Comparison of ENCODE assay signal across 27 cellular contexts in genomic region chr2:135651717-135652116, GRCh38.
A peak's percentile ranks its signal among the peaks of the same experiment; 100 is the strongest.
DNase-seq lines count a peak whose midpoint lies in the region; ATAC-seq, FAIRE-seq and TF ChIP-seq lines count a peak whose summit lies in the region.
"Had no signal": no experiment of that assay in that cellular context is flagged by ENCODE, and none has a peak within 500 bp of the region (broad histone marks: within the 10 kb centered on the region; RNA-seq: fewer than 3 reads in every experiment).

No MANE protein-coding gene starts in this region.

- no peaks in the 10 kb centered on the region for H3K27me3 Mint-ChIP-seq in activated CD8-positive, alpha-beta T cell treated with anti-CD3 and anti-CD28 coated beads for 36 hours
- H3K27me3 Mint-ChIP-seq in WTC11 (ENCODE audit: low read depth), result no peaks in the 10 kb centered on the region
- H3K27me3 Mint-ChIP-seq: IgD-negative memory B cell had no signal

- H3K27ac ChIP-seq in H1 (ENCODE audit: low read depth, low read length) (no peak overlapping the region), pancreas (no peak overlapping the region)
- H3K27ac ChIP-seq: BLaER1, KMS-11 had no signal

- ATAC-seq in activated CD8-positive, alpha-beta T cell treated with anti-CD3 and anti-CD28 coated beads for 36 hours, result peak; percentile 39
- ATAC-seq in WTC11 (no peak), pancreas (no peak)
- ATAC-seq: GM12878, PC-3 had no signal

- H2BK12ac ChIP-seq in H1 (ENCODE audit: low read depth, low read length), result no peak overlapping the region

- H3K56ac ChIP-seq in H1 (replicated peaks; ENCODE audit: insufficient read length, low read depth, low read length), result no peak overlapping the region

- H3K4me3 ChIP-seq in H1 (ENCODE audit: extremely low read depth in 1 of 4, insufficient read depth in 2 of 4, low read depth in 3 of 4, low read length in 4 of 4), result no peak overlapping the region
- H3K4me3 ChIP-seq in pancreas, result no peak overlapping the region
- H3K4me3 ChIP-seq: BLaER1, GM12878 had no signal

- TF ChIP-seq RAD21 in H1 (IDR thresholded peaks at IDR 0.05 in 1 of 2, conservative IDR thresholded peaks at IDR 0.05 in 1 of 2; ENCODE audit: low read depth in 2 of 2, low read length in 2 of 2), result no peak

- H3K27me3 ChIP-seq in H1 (replicated peaks in 1 of 4; ENCODE audit: control insufficient read depth in 3 of 4, extremely low read depth in 1 of 4, insufficient read depth in 3 of 4, low read length in 3 of 4), result no peaks in the 10 kb centered on the region
- no peaks in the 10 kb centered on the region for H3K27me3 ChIP-seq in pancreas
- H3K27me3 ChIP-seq: BLaER1 had no signal

- H3K23me2 ChIP-seq in H1 (ENCODE audit: low read depth, low read length), result no peaks in the 10 kb centered on the region; the same call in 1 of the 2 replicates

- H3K4me1 ChIP-seq in H1 (replicated peaks in 1 of 4; ENCODE audit: control insufficient read depth in 3 of 4, insufficient read depth in 4 of 4, low read length in 3 of 4) (no peaks in the 10 kb centered on the region), pancreas (no peaks in the 10 kb centered on the region)
- H3K4me1 ChIP-seq: BLaER1 had no signal

- H3K79me1 ChIP-seq in H1 (ENCODE audit: low read depth, low read length), result no peaks in the 10 kb centered on the region

- H3K9ac ChIP-seq in H1 (replicated peaks in 1 of 4; ENCODE audit: extremely low read depth in 1 of 4, low read depth in 3 of 4, low read length in 3 of 4), result no peak overlapping the region
- H3K9ac ChIP-seq: BLaER1, KMS-11, SK-N-SH had no signal

- no peak overlapping the region for H3K18ac ChIP-seq in H1 (ENCODE audit: extremely low read depth, low read length)

- no peaks in the 10 kb centered on the region for H3K9me3 ChIP-seq in H1 (ENCODE audit: insufficient read depth in 2 of 2, low read depth in 1 of 2, low read length in 1 of 2)
- H3K9me3 ChIP-seq in pancreas, result no peaks in the 10 kb centered on the region
- H3K9me3 ChIP-seq: BLaER1, SK-N-SH had no signal

- no peak overlapping the region for H2AFZ ChIP-seq in H1 (ENCODE audit: low read length)

- TF ChIP-seq EP300 in H1 (IDR thresholded peaks at IDR 0.05; ENCODE audit: borderline replicate concordance in 1 of 2, low read depth in 2 of 2, low read length in 2 of 2), result no peak

- no peak overlapping the region for H2BK120ac ChIP-seq in H1 (replicated peaks; ENCODE audit: low read depth, low read length)

- H4K91ac ChIP-seq in H1 (replicated peaks; ENCODE audit: insufficient read length, low read length), result no peak overlapping the region

- no peak overlapping the region for H3K23ac ChIP-seq in H1 (ENCODE audit: insufficient read length)

- H4K20me1 ChIP-seq in H1 (replicated peaks in 1 of 2; ENCODE audit: control insufficient read depth in 1 of 2, insufficient read depth in 2 of 2, low read length in 2 of 2), result no peaks in the 10 kb centered on the region
- H4K20me1 ChIP-seq: BLaER1 had no signal

- peak overlapping the region; percentile 57; the same call in 1 of the 2 replicates for H4K8ac ChIP-seq in H1 (ENCODE audit: extremely low read depth, insufficient read depth, low read length)

- no peak overlapping the region for H3K14ac ChIP-seq in H1 (ENCODE audit: insufficient read length)

- no peak for TF ChIP-seq POLR2A in H1 (IDR thresholded peaks at IDR 0.05; ENCODE audit: control extremely low read depth in 1 of 2, low read depth in 2 of 2, low read length in 2 of 2)

- peaks cover 56% of the 10 kb centered on the region for H3K36me3 Mint-ChIP-seq in activated CD8-positive, alpha-beta T cell treated with anti-CD3 and anti-CD28 coated beads for 36 hours (ENCODE audit: low read depth)
- H3K36me3 Mint-ChIP-seq in WTC11, result peaks cover 64% of the 10 kb centered on the region

- POLR2A ChIA-PET in activated CD8-positive, alpha-beta T cell treated with anti-CD3 and anti-CD28 coated beads for 36 hours (lab: Charles Lee), result no interaction called here
- POLR2A ChIA-PET in H1 (lab: Charles Lee; ENCODE audit: partially characterized antibody) (no interaction called here), WTC11 (lab: Charles Lee) (no interaction called here)

- CTCF ChIA-PET in activated CD8-positive, alpha-beta T cell treated with anti-CD3 and anti-CD28 coated beads for 36 hours (lab: Charles Lee), result interaction anchor here (1.7 kb wide), 1 partner anchor 77 kb away, joined by 4 read pairs; no protein-coding TSS in a partner anchor
- CTCF ChIA-PET in H1 (lab: Charles Lee; ENCODE audit: partially characterized antibody) (no interaction called here), WTC11 (lab: Charles Lee) (no interaction called here)

- no peak for FAIRE-seq in H1 (lab: Jason Lieb, UNC)
- FAIRE-seq in pancreas (lab: Jason Lieb, UNC), result no peak
- no peak for FAIRE-seq in urothelium cell line (lab: Jason Lieb, UNC)
- FAIRE-seq: GM12878 had no signal

- H3K4me1 Mint-ChIP-seq in activated CD8-positive, alpha-beta T cell treated with anti-CD3 and anti-CD28 coated beads for 36 hours (ENCODE audit: low read depth), result peaks cover 21% of the 10 kb centered on the region
- no peaks in the 10 kb centered on the region for H3K4me1 Mint-ChIP-seq in WTC11
- H3K4me1 Mint-ChIP-seq: H9, IgD-negative memory B cell had no signal

- peak overlapping the region; percentile 72 for H3K27ac Mint-ChIP-seq in activated CD8-positive, alpha-beta T cell treated with anti-CD3 and anti-CD28 coated beads for 36 hours
- H3K27ac Mint-ChIP-seq in WTC11, result no peak overlapping the region
- H3K27ac Mint-ChIP-seq: CD4-positive, CD25-positive, alpha-beta regulatory T cell; H9; HFFc6; IgD-negative memory B cell had no signal

- no peak overlapping the region for H2BK15ac ChIP-seq in H1 (ENCODE audit: low read length)

- no peak overlapping the region for H2AK5ac ChIP-seq in H1 (ENCODE audit: low read depth, low read length)

- no peaks in the 10 kb centered on the region for H3K9me3 Mint-ChIP-seq in activated CD8-positive, alpha-beta T cell treated with anti-CD3 and anti-CD28 coated beads for 36 hours
- peaks cover 6% of the 10 kb centered on the region; the same call in 1 of the 2 replicates for H3K9me3 Mint-ChIP-seq in WTC11
- H3K9me3 Mint-ChIP-seq: HFFc6 had no signal

- no peak overlapping the region for H4K5ac ChIP-seq in H1 (ENCODE audit: insufficient read length, low read depth, low read length)

- no peak overlapping the region for H3K4ac ChIP-seq in H1 (replicated peaks; ENCODE audit: insufficient read length, low read depth, low read length)

- no peak for TF ChIP-seq CTCF in activated CD8-positive, alpha-beta T cell treated with anti-CD3 and anti-CD28 coated beads for 36 hours (IDR thresholded peaks at IDR 0.05)
- TF ChIP-seq CTCF in H1 (IDR thresholded peaks at IDR 0.05; ENCODE audit: control extremely low read depth in 1 of 3, insufficient read depth in 1 of 3, low read depth in 1 of 3, low read length in 3 of 3) (no peak), WTC11 (IDR thresholded peaks at IDR 0.05) (no peak), pancreas (IDR thresholded peaks at IDR 0.05) (no peak)

- H3K36me3 ChIP-seq in H1 (ENCODE audit: control insufficient read depth in 2 of 4, insufficient read depth in 4 of 4, low read length in 3 of 4), result peaks cover 0 to 41% (median 6%) of the 10 kb centered on the region in 4 experiments; a peak in 4 of 8 replicates
- no peaks in the 10 kb centered on the region for H3K36me3 ChIP-seq in pancreas

- intact Hi-C loops in activated CD8-positive, alpha-beta T cell treated with anti-CD3 and anti-CD28 coated beads for 36 hours (cut with micrococcal nuclease), result no loop called here
- intact Hi-C loops in pancreas (cut with DNase I), result no loop called here

- DNase-seq in activated gamma-delta T cell treated with Interleukin-2 at 50 U/mL for 16 hours (peak; percentile 3), activated gamma-delta T cell (lab: John Stamatoyannopoulos, UW) (no peak), H1 (ENCODE audit: low read depth in 1 of 2, low spot score in 2 of 2) (no peak), NOMO-1 (lab: John Stamatoyannopoulos, UW; ENCODE audit: unreplicated experiment in 2 of 2) (no peak), WTC11 (ENCODE audit: low spot score) (no peak), pancreas (no peak), urothelium cell line (ENCODE audit: low spot score) (no peak)
- peak; percentile 37 for DNase-seq in activated CD8-positive, alpha-beta T cell treated with anti-CD3 and anti-CD28 coated beads for 36 hours
- DNase-seq: CD4-positive, CD25-positive, alpha-beta regulatory T cell; EL; GDM1; H9; HFFc6; MM.1S; NCI-H1092 treated with DMSO at 0.1 percent for 48 hours; NCI-H1436; NCI-H187 treated with DMSO at 0.1 percent for 48 hours; NCI-H2171 treated with DMSO at 0.1 percent for 48 hours; NCI-H524; NCI-H774; PC-3; SK-N-SH; SW 1271 had no signal

- H2BK20ac ChIP-seq in H1 (ENCODE audit: low read length), result no peak overlapping the region

- no peak overlapping the region for H3K4me3 Mint-ChIP-seq in activated CD8-positive, alpha-beta T cell treated with anti-CD3 and anti-CD28 coated beads for 36 hours
- H3K4me3 Mint-ChIP-seq in WTC11, result no peak overlapping the region
- H3K4me3 Mint-ChIP-seq: CD4-positive, CD25-positive, alpha-beta regulatory T cell; H9; HFFc6; IgD-negative memory B cell had no signal

- no peak overlapping the region for H2BK5ac ChIP-seq in H1 (ENCODE audit: low read depth, low read length)

- H3K4me2 ChIP-seq in H1 (ENCODE audit: insufficient read depth in 1 of 2, low read depth in 2 of 2, low read length in 2 of 2), result no peak overlapping the region
- H3K4me2 ChIP-seq: BLaER1, KMS-11, SK-N-SH had no signal

- WGBS in H1 (ENCODE audit: extremely low coverage in 1 of 2, insufficient coverage in 1 of 2, insufficient read length in 1 of 2, insufficient replicate concordance in 2 of 2, low coverage in 1 of 2, low lambda C conversion rate in 2 of 2, missing lambda C conversion rate in 1 of 2), 2 experiments, result 100% methylated on average over 2 of the region's 3 CpGs; no CpG with 5 or more reads in 1 of the 2 experiments
- 98 to 100% methylated on average over 3 of the region's 3 CpGs for WGBS in pancreas, 2 donors

- H3K79me2 ChIP-seq in H1 (ENCODE audit: control insufficient read depth in 1 of 2, insufficient read depth in 2 of 2, low read length in 2 of 2), result no peaks in the 10 kb centered on the region

TF ChIP-seq in H1, 55 proteins besides CTCF, POLR2A, EP300 and RAD21 (continues in another document):
- no peak for TF ChIP-seq GTF2F1 (IDR thresholded peaks at IDR 0.05; ENCODE audit: borderline replicate concordance, low read depth, low read length)
- no peak for TF ChIP-seq SP1 (IDR thresholded peaks at IDR 0.05; ENCODE audit: low read depth, low read length)
- TF ChIP-seq TAF1 (IDR thresholded peaks at IDR 0.05; ENCODE audit: low read depth, low read length), result no peak
- TF ChIP-seq SIX5 (IDR thresholded peaks at IDR 0.05; ENCODE audit: low read depth, low read length), result no peak

TF ChIP-seq in WTC11, 78 proteins besides CTCF, POLR2A, EP300 and RAD21 (continues in another document):
- TF ChIP-seq SMAD4 (CRISPR knock-in tag; IDR thresholded peaks at IDR 0.05), result no peak

Comparison
In these comparisons a context has a peak if more than half of its experiments do, and no peak if none do; other contexts are left out.
1. DNase-seq: peak in activated gamma-delta T cell treated with Interleukin-2 at 50 U/mL for 16 hours (single experiment) and activated CD8-positive, alpha-beta T cell treated with anti-CD3 and anti-CD28 coated beads for 36 hours (single experiment); none in activated gamma-delta T cell (single experiment), H1 (0 of 2), NOMO-1 (0 of 2), WTC11 (single experiment), pancreas (0 of 6) and urothelium cell line (single experiment).